In genomic region chr22:31250740-31251330, GRCh38 we compare ENCODE assay signal across 1 cellular context.
TF ChIP-seq lines count a peak whose summit lies in the region.

No MANE protein-coding gene starts in this region.

TF ChIP-seq in GM23338, 12 proteins besides CTCF, POLR2A, EP300 and RAD21 (continued from another document):
- TF ChIP-seq ZNF462 (CRISPR knock-in tag; IDR thresholded peaks at IDR 0.05) (no peak), STAT1 (IDR thresholded peaks at IDR 0.05; ENCODE audit: unreplicated experiment) (no peak), NANOG (IDR thresholded peaks at IDR 0.05; ENCODE audit: borderline replicate concordance) (no peak), ZNF331 (CRISPR knock-in tag; IDR thresholded peaks at IDR 0.05; ENCODE audit: low read depth) (no peak), REST (IDR thresholded peaks at IDR 0.05; ENCODE audit: unreplicated experiment) (no peak), ZNF114 (CRISPR knock-in tag; IDR thresholded peaks at IDR 0.05) (no peak)
